In genomic region chr9:16138561-16138960, GRCh38 we compare ENCODE assay signal across 20 cellular contexts.
"Had no signal": no experiment of that assay in that cellular context is flagged by ENCODE, and none has a peak within 500 bp of the region (broad histone marks: within the 10 kb centered on the region; RNA-seq: fewer than 3 reads in every experiment).

No MANE protein-coding gene starts in this region.

- H3K27ac Mint-ChIP-seq: activated CD4-positive, alpha-beta memory T cell treated with anti-CD3 and anti-CD28 coated beads for 36 hours; activated CD8-positive, alpha-beta memory T cell treated with anti-CD3 and anti-CD28 coated beads, Interleukin-2, amount 10 ng/mL, durations not matched to agents 7 days and 5 days; naive B cell; T-helper 17 cell had no signal

- DNase-seq: activated CD4-positive, alpha-beta memory T cell treated with anti-CD3 and anti-CD28 coated beads for 36 hours; activated CD8-positive, alpha-beta memory T cell treated with anti-CD3 and anti-CD28 coated beads, Interleukin-2, amount 10 ng/mL, durations not matched to agents 7 days and 5 days; activated naive CD4-positive, alpha-beta T cell treated with anti-CD3 and anti-CD28 coated beads, Interleukin-2, amount 50 U/mL, for 16 hours; activated T-cell treated with anti-CD3 and anti-CD28 coated beads, Interleukin-2, amount 50 U/mL, for 1 hour; cortex of kidney; effector CD4-positive, alpha-beta T cell; esophagus squamous epithelium; glutamatergic neuron; naive B cell; posterior cingulate gyrus; small intestine; stomach; T-helper 17 cell; testis; WERI-Rb-1 had no signal

- H3K36me3 ChIP-seq: esophagus squamous epithelium, neutrophil, stomach, WERI-Rb-1 had no signal

- H3K27me3 ChIP-seq: body of pancreas, neutrophil, stomach, testis had no signal

- H3K4me3 Mint-ChIP-seq: activated CD4-positive, alpha-beta memory T cell treated with anti-CD3 and anti-CD28 coated beads for 36 hours; activated CD8-positive, alpha-beta memory T cell treated with anti-CD3 and anti-CD28 coated beads, Interleukin-2, amount 10 ng/mL, durations not matched to agents 7 days and 5 days; central memory CD8-positive, alpha-beta T cell; naive B cell; T-helper 17 cell had no signal

- H3K27ac ChIP-seq: body of pancreas, esophagus squamous epithelium, neutrophil, testis, WERI-Rb-1 had no signal

- H3K4me1 Mint-ChIP-seq: activated CD8-positive, alpha-beta memory T cell treated with anti-CD3 and anti-CD28 coated beads, Interleukin-2, amount 10 ng/mL, durations not matched to agents 7 days and 5 days; central memory CD8-positive, alpha-beta T cell; naive B cell; T-helper 17 cell had no signal

- H3K9me3 Mint-ChIP-seq: activated CD4-positive, alpha-beta memory T cell treated with anti-CD3 and anti-CD28 coated beads for 36 hours; central memory CD8-positive, alpha-beta T cell had no signal

- H3K4me1 ChIP-seq: body of pancreas, stomach, testis had no signal

- H3K9me3 ChIP-seq: body of pancreas, esophagus squamous epithelium, neutrophil, stomach, testis had no signal

- ATAC-seq: activated CD8-positive, alpha-beta memory T cell treated with anti-CD3 and anti-CD28 coated beads, Interleukin-2, amount 10 ng/mL, durations not matched to agents 7 days and 5 days; body of pancreas; T-helper 17 cell had no signal

- H3K36me3 Mint-ChIP-seq: activated CD4-positive, alpha-beta memory T cell treated with anti-CD3 and anti-CD28 coated beads for 36 hours; activated CD8-positive, alpha-beta memory T cell treated with anti-CD3 and anti-CD28 coated beads, Interleukin-2, amount 10 ng/mL, durations not matched to agents 7 days and 5 days; naive B cell had no signal

- H3K27me3 Mint-ChIP-seq: activated CD4-positive, alpha-beta memory T cell treated with anti-CD3 and anti-CD28 coated beads for 36 hours; activated CD8-positive, alpha-beta memory T cell treated with anti-CD3 and anti-CD28 coated beads, Interleukin-2, amount 10 ng/mL, durations not matched to agents 7 days and 5 days; central memory CD8-positive, alpha-beta T cell; naive B cell had no signal

- FAIRE-seq: endothelial cell of umbilical vein, small intestine had no signal

- H3K4me3 ChIP-seq: body of pancreas, esophagus squamous epithelium, lung, stomach, testis had no signal
